In genomic region chr9:130424781-130425310, GRCh38 we compare ENCODE assay signal across 13 cellular contexts. TPM values are rescaled to one million over a fixed set of nuclear protein-coding genes. Genes with fewer than 3 reads are reported as not detected.
DNase-seq lines count a peak whose midpoint lies in the region; ATAC-seq, FAIRE-seq and TF ChIP-seq lines count a peak whose summit lies in the region.
"Had no signal": no experiment of that assay in that cellular context is flagged by ENCODE, and none has a peak within 500 bp of the region (broad histone marks: within the 10 kb centered on the region; RNA-seq: fewer than 3 reads in every experiment).

No MANE protein-coding gene starts in this region.

- ATAC-seq in Panc1 = peak; percentile 43; the same call in 1 of the 2 replicates
- ATAC-seq: A549; CD8-positive, alpha-beta T cell had no signal

- no peaks in the 10 kb centered on the region for H3K9me3 Mint-ChIP-seq in Caco-2 (ENCODE audit: unreplicated experiment)
- H3K9me3 Mint-ChIP-seq in CD8-positive, alpha-beta memory T cell = peaks cover 0 to 2% (median under 1%) of the 10 kb centered on the region in 5 donors
- H3K9me3 Mint-ChIP-seq: CD8-positive, alpha-beta T cell had no signal

- H3K27me3 Mint-ChIP-seq in Caco-2 (ENCODE audit: insufficient read depth, unreplicated experiment) = no peaks in the 10 kb centered on the region
- peaks cover 10 to 21% of the 10 kb centered on the region in 2 donors for H3K27me3 Mint-ChIP-seq in CD8-positive, alpha-beta memory T cell

- BruUV-seq in Caco-2 (replicated peaks; lab: Mats Ljungman, UMichigan) = no TSS peak
- BruUV-seq in Panc1 (replicated peaks; lab: Mats Ljungman, UMichigan) = no TSS peak

- intact Hi-C loops in Caco-2 (cut with micrococcal nuclease; ENCODE audit: unreplicated experiment) (no loop called here), Panc1 (cut with micrococcal nuclease; ENCODE audit: unreplicated experiment) (no loop called here)

- H3K36me3 Mint-ChIP-seq in Caco-2 (ENCODE audit: insufficient read depth, unreplicated experiment) = no peaks in the 10 kb centered on the region
- H3K36me3 Mint-ChIP-seq in CD8-positive, alpha-beta memory T cell = no peaks in the 10 kb centered on the region
- H3K36me3 Mint-ChIP-seq: CD14-positive monocyte; CD8-positive, alpha-beta T cell had no signal

- no peak overlapping the region for H4K8ac ChIP-seq in mesendoderm (ENCODE audit: low read depth, low read length)

- H2BK15ac ChIP-seq in mesendoderm (replicated peaks; ENCODE audit: low read depth) = no peak overlapping the region

- H3K4me1 ChIP-seq in BLaER1 (peaks cover 69% of the 10 kb centered on the region), Caco-2 (peaks cover 31% of the 10 kb centered on the region), Panc1 (ENCODE audit: control insufficient read depth, insufficient read depth, low read length) (no peaks in the 10 kb centered on the region), mesendoderm (ENCODE audit: control insufficient read depth, low read depth, low read length) (peaks cover 11% of the 10 kb centered on the region)
- no peaks in the 10 kb centered on the region for H3K4me1 ChIP-seq in CD8-positive, alpha-beta memory T cell (ENCODE audit: insufficient read depth, low read length)

- no peaks in the 10 kb centered on the region for H4K20me1 ChIP-seq in BLaER1

- H3K27me3 ChIP-seq in BLaER1 (no peaks in the 10 kb centered on the region), Caco-2 (replicated peaks; ENCODE audit: control insufficient read depth, insufficient read depth, low read length) (no peaks in the 10 kb centered on the region), Panc1 (ENCODE audit: control insufficient read depth, insufficient read depth, low read length) (no peaks in the 10 kb centered on the region), mesendoderm (ENCODE audit: insufficient read depth, low read length, poor library complexity) (no peaks in the 10 kb centered on the region)
- peaks cover 5% of the 10 kb centered on the region for H3K27me3 ChIP-seq in CD8-positive, alpha-beta memory T cell (ENCODE audit: insufficient read depth, low read length, poor library complexity, severe bottlenecking)
- H3K27me3 ChIP-seq: BE2C had no signal

- H3K36me3 ChIP-seq in BLaER1 = no peaks in the 10 kb centered on the region
- H3K36me3 ChIP-seq in Caco-2 (ENCODE audit: control insufficient read depth, insufficient read depth, low read length) = no peaks in the 10 kb centered on the region
- no peaks in the 10 kb centered on the region for H3K36me3 ChIP-seq in Panc1 (ENCODE audit: control insufficient read depth, insufficient read depth, low read length)
- no peaks in the 10 kb centered on the region for H3K36me3 ChIP-seq in mesendoderm (ENCODE audit: control insufficient read depth, insufficient read depth, low read length)
- no peaks in the 10 kb centered on the region for H3K36me3 ChIP-seq in CD8-positive, alpha-beta memory T cell (ENCODE audit: insufficient read depth, low read length)
- H3K36me3 ChIP-seq: BE2C had no signal

- H2AK5ac ChIP-seq in mesendoderm (ENCODE audit: low read length) = no peak overlapping the region

- no peak overlapping the region for H3K23ac ChIP-seq in mesendoderm (ENCODE audit: low read length)

- in situ Hi-C loops in Panc1 (cut with HindIII; ENCODE audit: low pct_unique_long_range_greater_than_20kb, low sequenced_read_pairs) = no loop called here

- peak overlapping the region; percentile 63 for H3K27ac Mint-ChIP-seq in Caco-2 (ENCODE audit: unreplicated experiment)
- no peak overlapping the region for H3K27ac Mint-ChIP-seq in CD8-positive, alpha-beta memory T cell
- H3K27ac Mint-ChIP-seq: CD14-positive monocyte; CD8-positive, alpha-beta T cell had no signal

- H3K4me2 ChIP-seq in BLaER1 (peak overlapping the region; percentile 72; the same call in 1 of the 2 replicates), mesendoderm (ENCODE audit: low read length) (no peak overlapping the region)
- H3K4me2 ChIP-seq: A549 had no signal

- H3K79me1 ChIP-seq in mesendoderm (ENCODE audit: low read length) = no peaks in the 10 kb centered on the region

- no peak overlapping the region for H3K9ac ChIP-seq in BLaER1
- no peak overlapping the region for H3K9ac ChIP-seq in mesendoderm (ENCODE audit: low read length)

- no peak overlapping the region for H4K5ac ChIP-seq in mesendoderm (ENCODE audit: low read length)

- H3K4me1 Mint-ChIP-seq in Caco-2 (ENCODE audit: low read depth, unreplicated experiment) = peaks cover 14% of the 10 kb centered on the region
- H3K4me1 Mint-ChIP-seq in CD8-positive, alpha-beta memory T cell = no peaks in the 10 kb centered on the region
- H3K4me1 Mint-ChIP-seq: CD14-positive monocyte had no signal

- CTCF ChIA-PET in Caco-2 (lab: Charles Lee) = no interaction called here
- CTCF ChIA-PET in Panc1 (lab: Charles Lee) = no interaction called here
- CTCF ChIA-PET in CD8-positive, alpha-beta memory T cell (lab: Charles Lee) = no interaction called here

- no peak overlapping the region for H3K18ac ChIP-seq in mesendoderm (ENCODE audit: low read length)

- WGBS in mesendoderm (ENCODE audit: extremely low coverage, insufficient coverage, low lambda C conversion rate) = no CpG with 5 or more reads among the region's 19 CpGs

- peak overlapping the region; percentile 7 for H3K56ac ChIP-seq in mesendoderm (ENCODE audit: low read length)

- no peak overlapping the region for H2BK5ac ChIP-seq in mesendoderm (ENCODE audit: low read length)

- H3K79me2 ChIP-seq in mesendoderm (ENCODE audit: control insufficient read depth, insufficient read depth, low read length) = no peaks in the 10 kb centered on the region

- no peak overlapping the region for H3K4ac ChIP-seq in mesendoderm (ENCODE audit: low read depth, low read length)

- H3K9me3 ChIP-seq in BLaER1 (peaks cover under 1% of the 10 kb centered on the region), Caco-2 (no peaks in the 10 kb centered on the region; the same call in 1 of the 2 replicates), Panc1 (ENCODE audit: control insufficient read depth, insufficient read depth, low read depth, low read length) (no peaks in the 10 kb centered on the region)
- H3K9me3 ChIP-seq in CD8-positive, alpha-beta memory T cell (ENCODE audit: low read length) = no peaks in the 10 kb centered on the region
- H3K9me3 ChIP-seq: A549, BE2C had no signal

- POLR2A ChIA-PET in Caco-2 (lab: Charles Lee) (no interaction called here), Panc1 (lab: Charles Lee) (no interaction called here)
- POLR2A ChIA-PET in CD8-positive, alpha-beta memory T cell (lab: Charles Lee) = no interaction called here

- FAIRE-seq in HTR-8/SVneo (lab: Jason Lieb, UNC) = no peak
- FAIRE-seq: A549, H54 had no signal

- DNase-seq in Caco-2 (no peak), Panc1 (ENCODE audit: low read depth, low spot score) (no peak), mesendoderm (no peak), HTR-8/SVneo (ENCODE audit: insufficient read length, low spot score) (no peak), NCI-H187 treated with DMSO at 0.1 percent for 48 hours (lab: John Stamatoyannopoulos, UW) (no peak)
- no peak for DNase-seq in CD8-positive, alpha-beta memory T cell
- DNase-seq: BE2C; CD8-positive, alpha-beta T cell; KBM-7 had no signal

- H3K4me3 ChIP-seq in BLaER1 (no peak overlapping the region), Caco-2 (ENCODE audit: low read depth, low read length) (no peak overlapping the region), Panc1 (ENCODE audit: low read depth in 2 of 2, low read length in 2 of 2) (no peak overlapping the region), mesendoderm (ENCODE audit: low read length) (no peak overlapping the region)
- no peak overlapping the region for H3K4me3 ChIP-seq in CD8-positive, alpha-beta memory T cell (ENCODE audit: low read length)
- H3K4me3 ChIP-seq: A549 had no signal

- TF ChIP-seq CTCF in Caco-2 (IDR thresholded peaks at IDR 0.05; ENCODE audit: insufficient read depth in 1 of 2, low read depth in 1 of 2, low read length in 1 of 2, severe bottlenecking in 1 of 2, unreplicated experiment in 1 of 2) = no peak
- TF ChIP-seq CTCF in Panc1 (IDR thresholded peaks at IDR 0.05) = no peak

- no peak overlapping the region for H2BK120ac ChIP-seq in mesendoderm (ENCODE audit: low read depth, low read length)

- no peak overlapping the region for H3K27ac ChIP-seq in BLaER1
- no peak overlapping the region for H3K27ac ChIP-seq in Panc1 (ENCODE audit: low read length)
- no peak overlapping the region for H3K27ac ChIP-seq in mesendoderm (ENCODE audit: low read depth, low read length)
- H3K27ac ChIP-seq in CD8-positive, alpha-beta memory T cell (ENCODE audit: low read depth, low read length) = no peak overlapping the region
- H3K27ac ChIP-seq: A549 had no signal

- peak overlapping the region; percentile 28 for H3K4me3 Mint-ChIP-seq in Caco-2 (ENCODE audit: unreplicated experiment)
- H3K4me3 Mint-ChIP-seq in CD8-positive, alpha-beta memory T cell = no peak overlapping the region
- H3K4me3 Mint-ChIP-seq: CD14-positive monocyte; CD8-positive, alpha-beta T cell had no signal

RNA-seq across cellular contexts. Expression of gene ASS1, which starts 19.9 kb away (rescaled TPM):
- total RNA-seq in Caco-2 (2022) (76.9 and 118 TPM in 2 replicates), Panc1 (2021; ENCODE audit: unreplicated experiment) (26.2 TPM)
- polyA plus RNA-seq in Panc1 (2012; ENCODE audit: insufficient read length) = 56.4 TPM
- 17.2 TPM for polyA plus RNA-seq in mesendoderm (2013, experiment 1 of 2)
- polyA plus RNA-seq in mesendoderm (2013, experiment 2 of 2) = 17.0 TPM
- 1 to 10 TPM; 2.3 to 3.4 TPM for total RNA-seq in CD8-positive, alpha-beta memory T cell
- polyA plus RNA-seq in CD8-positive, alpha-beta memory T cell = not detected
- total RNA-seq: CD8-positive, alpha-beta T cell had no signal
- polyA plus RNA-seq: CD14-positive monocyte had no signal
